Comparison of ENCODE assay signal across 8 cellular contexts in the genomic region with DNA sequence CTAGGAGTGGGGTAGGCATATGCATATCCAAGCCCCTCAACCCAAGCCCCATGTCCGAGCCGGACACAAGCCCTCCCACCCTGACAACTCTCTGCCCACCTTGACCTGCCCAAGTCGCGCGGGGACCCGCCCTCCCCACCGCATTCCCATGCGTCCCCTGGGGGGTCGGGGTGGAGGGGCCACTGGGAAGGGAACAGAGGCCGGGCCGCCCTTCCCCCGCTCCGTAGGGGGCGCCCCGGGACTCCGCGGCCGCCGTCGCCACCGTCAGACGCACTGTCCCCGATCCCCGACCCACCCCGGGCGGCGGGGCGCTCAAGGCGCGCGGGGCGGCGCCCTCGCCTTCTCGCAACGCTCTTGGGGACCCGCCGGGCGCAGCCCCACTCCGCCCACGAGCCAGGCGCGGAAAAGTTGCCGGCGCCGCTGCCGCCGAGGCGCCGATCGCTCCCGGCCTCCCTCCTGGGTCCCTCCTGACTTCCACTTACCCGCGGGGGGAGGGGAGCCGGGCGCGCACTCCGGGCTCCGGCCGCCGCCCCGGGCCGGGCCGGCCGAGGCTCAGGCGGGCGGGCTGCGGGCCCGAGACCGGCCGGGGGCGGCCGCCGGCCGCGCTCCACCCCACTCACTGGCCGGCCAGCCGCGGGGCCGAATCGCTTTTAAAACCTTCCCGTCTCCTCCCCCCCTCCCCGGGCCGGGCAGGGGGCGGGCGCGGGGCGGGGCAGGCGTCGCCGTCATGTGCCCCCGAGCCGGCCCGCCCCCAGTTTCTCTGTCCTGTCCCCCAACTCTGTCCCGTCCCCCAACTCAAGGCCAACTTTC. TPM values are rescaled to one million over a fixed set of nuclear protein-coding genes. Genes with fewer than 3 reads are reported as not detected.
A peak's percentile ranks its signal among the peaks of the same experiment; 100 is the strongest.
DNase-seq lines count a peak whose midpoint lies in the region; ATAC-seq and TF ChIP-seq lines count a peak whose summit lies in the region.

No MANE protein-coding gene starts in this region.

- no peaks in the 10 kb centered on the region for H3K9me3 ChIP-seq in OCI-LY1 (ENCODE audit: low read length)
- no peaks in the 10 kb centered on the region for H3K9me3 ChIP-seq in fibroblast of lung (ENCODE audit: control insufficient read depth, insufficient read depth, low read depth, low read length)
- no peaks in the 10 kb centered on the region for H3K9me3 ChIP-seq in naive thymus-derived CD4-positive, alpha-beta T cell (ENCODE audit: control insufficient read depth in 2 of 3, low read length in 3 of 3)
- H3K9me3 ChIP-seq in upper lobe of right lung: no peaks in the 10 kb centered on the region

- H3F3A ChIP-seq in OCI-LY1 (ENCODE audit: insufficient read depth, low read length): no peaks in the 10 kb centered on the region

- H4K20me1 ChIP-seq in OCI-LY1 (ENCODE audit: insufficient read depth, low read length): no peaks in the 10 kb centered on the region
- no peaks in the 10 kb centered on the region for H4K20me1 ChIP-seq in fibroblast of lung (ENCODE audit: control insufficient read depth, extremely low read depth, insufficient read depth, low read length)

- H3K9me2 ChIP-seq in OCI-LY1 (ENCODE audit: low read depth, low read length): no peaks in the 10 kb centered on the region

- H3K36me3 ChIP-seq in OCI-LY1 (ENCODE audit: insufficient read depth, low read length) (no peaks in the 10 kb centered on the region), fibroblast of lung (ENCODE audit: control insufficient read depth, insufficient read depth, low read length) (peaks cover 7% of the 10 kb centered on the region), upper lobe of right lung (peaks cover 7% of the 10 kb centered on the region)
- H3K36me3 ChIP-seq in naive thymus-derived CD4-positive, alpha-beta T cell (ENCODE audit: control insufficient read depth in 2 of 3, insufficient read depth in 3 of 3, low read length in 3 of 3): no peaks in the 10 kb centered on the region

- no peaks in the 10 kb centered on the region for H3K9me3 Mint-ChIP-seq in activated T-helper 17 cell treated with anti-CD3 and anti-CD28 coated beads, Interleukin-2, amount 50 U/mL, for 72 hours
- H3K9me3 Mint-ChIP-seq in naive thymus-derived CD4-positive, alpha-beta T cell: peaks cover 0 to 7% (median 0%) of the 10 kb centered on the region in 11 donors

- H3K4me1 Mint-ChIP-seq in activated T-helper 17 cell treated with anti-CD3 and anti-CD28 coated beads, Interleukin-2, amount 50 U/mL, for 72 hours: peaks cover 20% of the 10 kb centered on the region
- peaks cover 24 to 83% (median 64%) of the 10 kb centered on the region in 7 donors for H3K4me1 Mint-ChIP-seq in naive thymus-derived CD4-positive, alpha-beta T cell

- peak overlapping the region; percentile 52 for H3K9ac ChIP-seq in OCI-LY1 (ENCODE audit: low read length)
- H3K9ac ChIP-seq in fibroblast of lung (ENCODE audit: insufficient read depth, low read length): peak overlapping the region; percentile 99

- H3K27me3 Mint-ChIP-seq in activated T-helper 17 cell treated with anti-CD3 and anti-CD28 coated beads, Interleukin-2, amount 50 U/mL, for 72 hours: no peaks in the 10 kb centered on the region
- H3K27me3 Mint-ChIP-seq in naive thymus-derived CD4-positive, alpha-beta T cell: peaks cover 0 to 3% (median 0%) of the 10 kb centered on the region in 5 donors

- peak overlapping the region; percentile 100 for H3K27ac Mint-ChIP-seq in activated T-helper 17 cell treated with anti-CD3 and anti-CD28 coated beads, Interleukin-2, amount 50 U/mL, for 72 hours
- H3K27ac Mint-ChIP-seq in naive thymus-derived CD4-positive, alpha-beta T cell: peak overlapping the region; percentile 95 to 100 (median 99)

- H3K4me2 ChIP-seq in OCI-LY1 (ENCODE audit: low read length) (peak overlapping the region; percentile 68), fibroblast of lung (ENCODE audit: extremely low read depth, insufficient read depth, low read length) (peak overlapping the region; percentile 99)

- intact Hi-C loops in naive thymus-derived CD4-positive, alpha-beta T cell (cut with micrococcal nuclease): loop anchor here (1.0 to 10.0 kb wide), 2 partner anchors 9 to 682 kb away; a partner anchor contains a TSS
- intact Hi-C loops in upper lobe of right lung (cut with DNase I): no loop called here

- DNase-seq in activated CD4-positive, CD25-positive, alpha-beta regulatory T cell (lab: John Stamatoyannopoulos, UW): peak; percentile 36 to 49 (median 48)
- DNase-seq in fibroblast of lung (ENCODE audit: low read depth in 2 of 2): peak; percentile 66 to 72
- peak; percentile 50 to 81 (median 61) for DNase-seq in naive thymus-derived CD4-positive, alpha-beta T cell
- peak; percentile 93 for DNase-seq in upper lobe of right lung

- POLR2A ChIA-PET in naive thymus-derived CD4-positive, alpha-beta T cell (lab: Charles Lee): interaction anchor here (0.5 to 1.5 kb wide), 2 partner anchors 54 to 423 kb away, joined by 3 to 4 read pairs; no protein-coding TSS in a partner anchor

- H3K4me3 ChIP-seq in OCI-LY1 (ENCODE audit: low read depth, low read length, poor library complexity, severe bottlenecking) (peak overlapping the region; percentile 59), fibroblast of lung (replicated peaks in 1 of 4; ENCODE audit: control extremely low read depth in 1 of 4, insufficient read depth in 1 of 4, low read depth in 3 of 4, low read length in 4 of 4) (peak overlapping the region; percentile 76 to 97 (median 90)), upper lobe of right lung (peak overlapping the region; percentile 85)
- peak overlapping the region; percentile 64 for H3K4me3 ChIP-seq in naive thymus-derived CD4-positive, alpha-beta T cell (ENCODE audit: low read length)

- H3K4me1 ChIP-seq in OCI-LY1 (ENCODE audit: insufficient read depth, low read length, severe bottlenecking) (peaks cover 51% of the 10 kb centered on the region), fibroblast of lung (ENCODE audit: control insufficient read depth, extremely low read depth, insufficient read depth, low read length) (peaks cover 28% of the 10 kb centered on the region), upper lobe of right lung (peaks cover 52% of the 10 kb centered on the region)
- peaks cover 71 to 78% of the 10 kb centered on the region in 2 donors for H3K4me1 ChIP-seq in naive thymus-derived CD4-positive, alpha-beta T cell (ENCODE audit: control insufficient read depth in 2 of 2, insufficient read depth in 2 of 2, low read length in 2 of 2)

- H3K36me3 Mint-ChIP-seq in activated T-helper 17 cell treated with anti-CD3 and anti-CD28 coated beads, Interleukin-2, amount 50 U/mL, for 72 hours (ENCODE audit: low read depth): peaks cover 74% of the 10 kb centered on the region
- H3K36me3 Mint-ChIP-seq in naive thymus-derived CD4-positive, alpha-beta T cell: peaks cover 0 to 13% (median 0%) of the 10 kb centered on the region in 5 donors

- H3K27ac ChIP-seq in OCI-LY1 (ENCODE audit: low read depth, low read length, poor library complexity, severe bottlenecking) (no peak overlapping the region), fibroblast of lung (ENCODE audit: insufficient read depth, low read length) (peak overlapping the region; percentile 100), upper lobe of right lung (peak overlapping the region; percentile 100)
- H3K27ac ChIP-seq in naive thymus-derived CD4-positive, alpha-beta T cell (ENCODE audit: low read depth, low read length): peak overlapping the region; percentile 91

- no peaks in the 10 kb centered on the region for H3K79me2 ChIP-seq in OCI-LY1 (ENCODE audit: insufficient read depth, low read length)
- peaks cover 52% of the 10 kb centered on the region for H3K79me2 ChIP-seq in fibroblast of lung (ENCODE audit: control insufficient read depth, insufficient read depth, low read length)

- H3K27me3 ChIP-seq in OCI-LY1 (ENCODE audit: insufficient read depth, low read length) (no peaks in the 10 kb centered on the region), fibroblast of lung (ENCODE audit: control insufficient read depth, insufficient read depth, low read length) (no peaks in the 10 kb centered on the region), upper lobe of right lung (no peaks in the 10 kb centered on the region)
- H3K27me3 ChIP-seq in naive thymus-derived CD4-positive, alpha-beta T cell (ENCODE audit: control insufficient read depth in 2 of 2, insufficient read depth in 2 of 2, low read length in 2 of 2): no peaks in the 10 kb centered on the region

- no peak overlapping the region for H2AFZ ChIP-seq in OCI-LY1 (ENCODE audit: low read length)
- H2AFZ ChIP-seq in fibroblast of lung (ENCODE audit: low read length): peak overlapping the region; percentile 39

- ATAC-seq in activated CD4-positive, CD25-positive, alpha-beta regulatory T cell treated with anti-CD3 and anti-CD28 coated beads, Interleukin-2, amount 50 U/mL, for 24 hours: no peak
- ATAC-seq in activated T-helper 17 cell treated with anti-CD3 and anti-CD28 coated beads, Interleukin-2, amount 50 U/mL, for 72 hours (replicated peaks): no peak
- peak; percentile 26 for ATAC-seq in naive thymus-derived CD4-positive, alpha-beta T cell
- ATAC-seq in upper lobe of right lung: peak; percentile 45
- ATAC-seq in HG02870 (IDR thresholded peaks at IDR 0.05; ENCODE audit: unreplicated experiment): no peak

- CTCF ChIA-PET in naive thymus-derived CD4-positive, alpha-beta T cell (lab: Charles Lee): no interaction called here

- H3K4me3 Mint-ChIP-seq in activated T-helper 17 cell treated with anti-CD3 and anti-CD28 coated beads, Interleukin-2, amount 50 U/mL, for 72 hours: peak overlapping the region; percentile 87
- peak overlapping the region; percentile 82 to 96 (median 91) for H3K4me3 Mint-ChIP-seq in naive thymus-derived CD4-positive, alpha-beta T cell

- TF ChIP-seq CTCF in OCI-LY1 (IDR thresholded peaks at IDR 0.05; ENCODE audit: low read length) (peak; percentile 19; the same call in 1 of the 2 replicates), fibroblast of lung (conservative IDR thresholded peaks at IDR 0.05 in 1 of 2, IDR thresholded peaks at IDR 0.05 in 1 of 2; ENCODE audit: low read depth in 1 of 2, low read length in 2 of 2) (no peak), upper lobe of right lung (IDR thresholded peaks at IDR 0.05) (peak; percentile 16)

RNA-seq across cellular contexts. Expression of a gene that starts 34.4 kb away (rescaled TPM):
- total RNA-seq in activated T-helper 17 cell treated with anti-CD3 and anti-CD28 coated beads, Interleukin-2, amount 50 U/mL, for 72 hours: 1 to 10 TPM; 1.2 to 3.6 TPM
- total RNA-seq in fibroblast of lung: not detected in 2 replicates
- polyA plus RNA-seq in fibroblast of lung: not detected in 2 replicates
- polyA plus RNA-seq in fibroblast of lung (2012): 0.83 and 1.5 TPM in 2 replicates
- not detected in 2 replicates for polyA minus RNA-seq in fibroblast of lung (ENCODE audit: low replicate concordance)
- total RNA-seq in naive thymus-derived CD4-positive, alpha-beta T cell: 1 to 10 TPM in 2 of 5 experiments, not detected in 3; 1.3 to 3.4 TPM
- polyA plus RNA-seq in naive thymus-derived CD4-positive, alpha-beta T cell: not detected
- not detected for total RNA-seq in upper lobe of right lung

RNA-seq across cellular contexts. Expression of a gene that starts 47.3 kb away (rescaled TPM):
- total RNA-seq in activated T-helper 17 cell treated with anti-CD3 and anti-CD28 coated beads, Interleukin-2, amount 50 U/mL, for 72 hours: 10 to 100 TPM in 1 of 2 donors, 1 to 10 TPM in 1; 5.4 to 10.6 TPM
- total RNA-seq in fibroblast of lung (5.6 and 6.7 TPM in 2 replicates), upper lobe of right lung (10.6 TPM)
- 1.6 and 2.0 TPM in 2 replicates for polyA plus RNA-seq in fibroblast of lung
- polyA plus RNA-seq in fibroblast of lung (2012): 2.8 and 3.3 TPM in 2 replicates
- polyA minus RNA-seq in fibroblast of lung (ENCODE audit: low replicate concordance): 4.4 and 6.1 TPM in 2 replicates
- total RNA-seq in naive thymus-derived CD4-positive, alpha-beta T cell: 1 to 10 TPM; 4.8 to 7.8 (median 5.9) TPM
- 1 to 10 TPM in 1 of 2 donors, under 1 TPM in 1; 0.73 to 1.6 TPM for polyA plus RNA-seq in naive thymus-derived CD4-positive, alpha-beta T cell

Comparison
In these comparisons a context has a peak if more than half of its experiments do, and no peak if none do; other contexts are left out.
1. ATAC-seq: peak in naive thymus-derived CD4-positive, alpha-beta T cell (single experiment) and upper lobe of right lung (single experiment); none in activated CD4-positive, CD25-positive, alpha-beta regulatory T cell treated with anti-CD3 and anti-CD28 coated beads, Interleukin-2, amount 50 U/mL, for 24 hours (0 of 2), activated T-helper 17 cell treated with anti-CD3 and anti-CD28 coated beads, Interleukin-2, amount 50 U/mL, for 72 hours (single experiment) and HG02870 (single experiment).
2. CTCF ChIP-seq: peak in OCI-LY1 (single experiment) and upper lobe of right lung (single experiment); none in fibroblast of lung (0 of 2).
3. Peak in every context shown above with its lines, with median percentiles within 50 percentile points of each other: DNase-seq and H3K4me3 ChIP-seq.